1 cellular context compared by ENCODE assay signal in genomic region chrX:119942173-119942819, GRCh38.
TF ChIP-seq lines count a peak whose summit lies in the region.

No MANE protein-coding gene starts in this region.

TF ChIP-seq in HepG2, 621 proteins besides CTCF, POLR2A, EP300 and RAD21:
- TF ChIP-seq ZBTB34 (CRISPR knock-in tag; IDR thresholded peaks at IDR 0.05): no peak
- TF ChIP-seq TMF1 (CRISPR knock-in tag; IDR thresholded peaks at IDR 0.05; ENCODE audit: low read depth): no peak
- TF ChIP-seq, protein P1, sequence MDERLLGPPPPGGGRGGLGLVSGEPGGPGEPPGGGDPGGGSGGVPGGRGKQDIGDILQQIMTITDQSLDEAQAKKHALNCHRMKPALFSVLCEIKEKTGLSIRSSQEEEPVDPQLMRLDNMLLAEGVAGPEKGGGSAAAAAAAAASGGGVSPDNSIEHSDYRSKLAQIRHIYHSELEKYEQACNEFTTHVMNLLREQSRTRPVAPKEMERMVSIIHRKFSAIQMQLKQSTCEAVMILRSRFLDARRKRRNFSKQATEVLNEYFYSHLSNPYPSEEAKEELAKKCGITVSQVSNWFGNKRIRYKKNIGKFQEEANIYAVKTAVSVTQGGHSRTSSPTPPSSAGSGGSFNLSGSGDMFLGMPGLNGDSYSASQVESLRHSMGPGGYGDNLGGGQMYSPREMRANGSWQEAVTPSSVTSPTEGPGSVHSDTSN (CRISPR knock-in tag; IDR thresholded peaks at IDR 0.05): no peak
- TF ChIP-seq ETV5 (CRISPR knock-in tag; IDR thresholded peaks at IDR 0.05; ENCODE audit: borderline replicate concordance): peak; percentile 13; the same call in 1 of the 2 replicates
- TF ChIP-seq ZNF18 (CRISPR knock-in tag; IDR thresholded peaks at IDR 0.05; ENCODE audit: insufficient replicate concordance): no peak
- no peak for TF ChIP-seq CENPBD1 (CRISPR knock-in tag; IDR thresholded peaks at IDR 0.05; ENCODE audit: borderline replicate concordance, low read depth)
- no peak for TF ChIP-seq TBL1XR1 (IDR thresholded peaks at IDR 0.05; ENCODE audit: borderline replicate concordance, low read length, partially characterized antibody)
- TF ChIP-seq GABPA (IDR thresholded peaks at IDR 0.05; ENCODE audit: low read depth, low read length): no peak
- TF ChIP-seq GABPA (CRISPR knock-in tag; IDR thresholded peaks at IDR 0.05; ENCODE audit: low read depth): peak; percentile 51; the same call in 1 of the 2 replicates
- TF ChIP-seq NONO (IDR thresholded peaks at IDR 0.05): no peak
- no peak for TF ChIP-seq NONO (CRISPR knock-in tag; conservative IDR thresholded peaks at IDR 0.05)
- TF ChIP-seq FOSL1 (CRISPR knock-in tag; IDR thresholded peaks at IDR 0.05; ENCODE audit: borderline replicate concordance): no peak
- TF ChIP-seq FOXO4 (CRISPR knock-in tag; conservative IDR thresholded peaks at IDR 0.05): no peak
- TF ChIP-seq MEIS2 (CRISPR knock-in tag; IDR thresholded peaks at IDR 0.05): no peak
- no peak for TF ChIP-seq MYPOP (CRISPR knock-in tag; IDR thresholded peaks at IDR 0.05)
- no peak for TF ChIP-seq ZNF235 (CRISPR knock-in tag; IDR thresholded peaks at IDR 0.05; ENCODE audit: borderline replicate concordance)
- no peak for TF ChIP-seq NFKB2 (CRISPR knock-in tag; IDR thresholded peaks at IDR 0.05; ENCODE audit: borderline replicate concordance)
- TF ChIP-seq ZNF460 (CRISPR knock-in tag; IDR thresholded peaks at IDR 0.05; ENCODE audit: borderline replicate concordance): peak; percentile 22; the same call in 1 of the 2 replicates
- no peak for TF ChIP-seq MYC (CRISPR knock-in tag; IDR thresholded peaks at IDR 0.05; ENCODE audit: borderline replicate concordance)
- no peak for TF ChIP-seq RCOR2 (CRISPR knock-in tag; IDR thresholded peaks at IDR 0.05)
- TF ChIP-seq HNF4G (IDR thresholded peaks at IDR 0.05; ENCODE audit: borderline replicate concordance, low read depth, low read length): no peak
- TF ChIP-seq HNF4G (CRISPR knock-in tag; IDR thresholded peaks at IDR 0.05; ENCODE audit: borderline replicate concordance, low read depth): no peak
- TF ChIP-seq NR2F1 (CRISPR knock-in tag; IDR thresholded peaks at IDR 0.05): no peak
- TF ChIP-seq NFIC (IDR thresholded peaks at IDR 0.05; ENCODE audit: low read length): no peak
- TF ChIP-seq PRMT3 (CRISPR knock-in tag; IDR thresholded peaks at IDR 0.05; ENCODE audit: borderline replicate concordance, low read depth): no peak
- no peak for TF ChIP-seq NFE2 (CRISPR knock-in tag; IDR thresholded peaks at IDR 0.05)
- TF ChIP-seq SYNCRIP (IDR thresholded peaks at IDR 0.05; ENCODE audit: insufficient read depth, low read depth, low read length): no peak
- no peak for TF ChIP-seq POGZ (CRISPR knock-in tag; IDR thresholded peaks at IDR 0.05)
- TF ChIP-seq, protein P2, sequence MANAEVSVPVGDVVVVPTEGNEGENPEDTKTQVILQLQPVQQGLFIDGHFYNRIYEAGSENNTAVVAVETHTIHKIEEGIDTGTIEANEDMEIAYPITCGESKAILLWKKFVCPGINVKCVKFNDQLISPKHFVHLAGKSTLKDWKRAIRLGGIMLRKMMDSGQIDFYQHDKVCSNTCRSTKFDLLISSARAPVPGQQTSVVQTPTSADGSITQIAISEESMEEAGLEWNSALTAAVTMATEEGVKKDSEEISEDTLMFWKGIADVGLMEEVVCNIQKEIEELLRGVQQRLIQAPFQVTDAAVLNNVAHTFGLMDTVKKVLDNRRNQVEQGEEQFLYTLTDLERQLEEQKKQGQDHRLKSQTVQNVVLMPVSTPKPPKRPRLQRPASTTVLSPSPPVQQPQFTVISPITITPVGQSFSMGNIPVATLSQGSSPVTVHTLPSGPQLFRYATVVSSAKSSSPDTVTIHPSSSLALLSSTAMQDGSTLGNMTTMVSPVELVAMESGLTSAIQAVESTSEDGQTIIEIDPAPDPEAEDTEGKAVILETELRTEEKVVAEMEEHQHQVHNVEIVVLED (CRISPR knock-in tag; IDR thresholded peaks at IDR 0.05; ENCODE audit: borderline replicate concordance): no peak
- TF ChIP-seq, protein P3, sequence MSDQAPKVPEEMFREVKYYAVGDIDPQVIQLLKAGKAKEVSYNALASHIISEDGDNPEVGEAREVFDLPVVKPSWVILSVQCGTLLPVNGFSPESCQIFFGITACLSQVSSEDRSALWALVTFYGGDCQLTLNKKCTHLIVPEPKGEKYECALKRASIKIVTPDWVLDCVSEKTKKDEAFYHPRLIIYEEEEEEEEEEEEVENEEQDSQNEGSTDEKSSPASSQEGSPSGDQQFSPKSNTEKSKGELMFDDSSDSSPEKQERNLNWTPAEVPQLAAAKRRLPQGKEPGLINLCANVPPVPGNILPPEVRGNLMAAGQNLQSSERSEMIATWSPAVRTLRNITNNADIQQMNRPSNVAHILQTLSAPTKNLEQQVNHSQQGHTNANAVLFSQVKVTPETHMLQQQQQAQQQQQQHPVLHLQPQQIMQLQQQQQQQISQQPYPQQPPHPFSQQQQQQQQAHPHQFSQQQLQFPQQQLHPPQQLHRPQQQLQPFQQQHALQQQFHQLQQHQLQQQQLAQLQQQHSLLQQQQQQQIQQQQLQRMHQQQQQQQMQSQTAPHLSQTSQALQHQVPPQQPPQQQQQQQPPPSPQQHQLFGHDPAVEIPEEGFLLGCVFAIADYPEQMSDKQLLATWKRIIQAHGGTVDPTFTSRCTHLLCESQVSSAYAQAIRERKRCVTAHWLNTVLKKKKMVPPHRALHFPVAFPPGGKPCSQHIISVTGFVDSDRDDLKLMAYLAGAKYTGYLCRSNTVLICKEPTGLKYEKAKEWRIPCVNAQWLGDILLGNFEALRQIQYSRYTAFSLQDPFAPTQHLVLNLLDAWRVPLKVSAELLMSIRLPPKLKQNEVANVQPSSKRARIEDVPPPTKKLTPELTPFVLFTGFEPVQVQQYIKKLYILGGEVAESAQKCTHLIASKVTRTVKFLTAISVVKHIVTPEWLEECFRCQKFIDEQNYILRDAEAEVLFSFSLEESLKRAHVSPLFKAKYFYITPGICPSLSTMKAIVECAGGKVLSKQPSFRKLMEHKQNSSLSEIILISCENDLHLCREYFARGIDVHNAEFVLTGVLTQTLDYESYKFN (CRISPR knock-in tag; conservative IDR thresholded peaks at IDR 0.05): no peak
- no peak for TF ChIP-seq ZNF224 (CRISPR knock-in tag; IDR thresholded peaks at IDR 0.05)
- no peak for TF ChIP-seq ZBTB21 (CRISPR knock-in tag; IDR thresholded peaks at IDR 0.05)
- TF ChIP-seq ZFP37 (CRISPR knock-in tag; IDR thresholded peaks at IDR 0.05; ENCODE audit: borderline replicate concordance): no peak
- no peak for TF ChIP-seq KDM4B (CRISPR knock-in tag; IDR thresholded peaks at IDR 0.05)
- TF ChIP-seq, protein P4, sequence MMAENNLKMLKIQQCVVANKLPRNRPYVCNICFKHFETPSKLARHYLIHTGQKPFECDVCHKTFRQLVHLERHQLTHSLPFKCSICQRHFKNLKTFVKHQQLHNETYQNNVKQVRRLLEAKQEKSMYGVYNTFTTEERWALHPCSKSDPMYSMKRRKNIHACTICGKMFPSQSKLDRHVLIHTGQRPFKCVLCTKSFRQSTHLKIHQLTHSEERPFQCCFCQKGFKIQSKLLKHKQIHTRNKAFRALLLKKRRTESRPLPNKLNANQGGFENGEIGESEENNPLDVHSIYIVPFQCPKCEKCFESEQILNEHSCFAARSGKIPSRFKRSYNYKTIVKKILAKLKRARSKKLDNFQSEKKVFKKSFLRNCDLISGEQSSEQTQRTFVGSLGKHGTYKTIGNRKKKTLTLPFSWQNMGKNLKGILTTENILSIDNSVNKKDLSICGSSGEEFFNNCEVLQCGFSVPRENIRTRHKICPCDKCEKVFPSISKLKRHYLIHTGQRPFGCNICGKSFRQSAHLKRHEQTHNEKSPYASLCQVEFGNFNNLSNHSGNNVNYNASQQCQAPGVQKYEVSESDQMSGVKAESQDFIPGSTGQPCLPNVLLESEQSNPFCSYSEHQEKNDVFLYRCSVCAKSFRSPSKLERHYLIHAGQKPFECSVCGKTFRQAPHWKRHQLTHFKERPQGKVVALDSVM (CRISPR knock-in tag; IDR thresholded peaks at IDR 0.05): peak; percentile 98
- 0 out of 2 replicates have a peak, but pooled peaks have one; percentile 24 for TF ChIP-seq GABPB1 (CRISPR knock-in tag; IDR thresholded peaks at IDR 0.05)
- TF ChIP-seq SRSF4 (IDR thresholded peaks at IDR 0.05; ENCODE audit: low read depth, low read length, poor library complexity, severe bottlenecking): no peak
- TF ChIP-seq ZNF207 (IDR thresholded peaks at IDR 0.05; ENCODE audit: borderline replicate concordance): no peak
- no peak for TF ChIP-seq ZNF768 (CRISPR knock-in tag; IDR thresholded peaks at IDR 0.05)
- no peak for TF ChIP-seq ZNF343 (CRISPR knock-in tag; IDR thresholded peaks at IDR 0.05)
- TF ChIP-seq ZNF605 (CRISPR knock-in tag; IDR thresholded peaks at IDR 0.05): no peak
- TF ChIP-seq KLF13 (CRISPR knock-in tag; IDR thresholded peaks at IDR 0.05): no peak
- no peak for TF ChIP-seq ZNF570 (CRISPR knock-in tag; IDR thresholded peaks at IDR 0.05; ENCODE audit: borderline replicate concordance)
- no peak for TF ChIP-seq NFYB (CRISPR knock-in tag; IDR thresholded peaks at IDR 0.05)
- TF ChIP-seq ASH2L (IDR thresholded peaks at IDR 0.05; ENCODE audit: insufficient read length, low read depth, low read length): no peak
- TF ChIP-seq, protein P5, sequence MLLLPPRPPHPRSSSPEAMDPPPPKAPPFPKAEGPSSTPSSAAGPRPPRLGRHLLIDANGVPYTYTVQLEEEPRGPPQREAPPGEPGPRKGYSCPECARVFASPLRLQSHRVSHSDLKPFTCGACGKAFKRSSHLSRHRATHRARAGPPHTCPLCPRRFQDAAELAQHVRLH (CRISPR knock-in tag; IDR thresholded peaks at IDR 0.05; ENCODE audit: borderline replicate concordance, low read depth): no peak
- TF ChIP-seq ZNF20 (CRISPR knock-in tag; IDR thresholded peaks at IDR 0.05): no peak
- no peak for TF ChIP-seq POLR2G (IDR thresholded peaks at IDR 0.05; ENCODE audit: low read depth, low read length)
TF ChIP-seq in HepG2: peak in this region for 5.
